Comparison of ENCODE assay signal across 24 cellular contexts in the genomic region with DNA sequence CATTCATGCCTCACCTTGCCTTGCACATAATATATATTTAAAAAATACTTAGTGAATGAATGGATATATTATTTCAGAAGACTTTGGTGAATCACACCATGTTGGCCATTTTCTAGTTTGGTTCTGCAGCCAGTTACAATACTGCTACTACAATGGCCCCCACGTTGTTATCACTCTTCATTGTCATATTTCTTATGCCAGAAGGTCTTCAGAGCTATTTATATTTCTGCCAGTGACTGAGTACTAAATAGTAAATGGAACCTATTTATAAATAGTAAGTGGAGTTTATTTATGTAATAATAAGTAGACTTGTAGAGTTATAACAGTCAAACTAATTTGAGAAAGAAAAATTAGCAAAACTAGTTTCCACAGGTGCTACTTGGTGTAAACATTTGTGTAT.
"Had no signal": no experiment of that assay in that cellular context is flagged by ENCODE, and none has a peak within 500 bp of the region (broad histone marks: within the 10 kb centered on the region; RNA-seq: fewer than 3 reads in every experiment).

No MANE protein-coding gene starts in this region.

- H2AFZ ChIP-seq: hepatocyte had no signal

- H3K4me1 Mint-ChIP-seq: memory B cell; naive B cell; neural crest cell; stimulated activated memory B cell treated with anti-CD40 and anti-IgM and Interleukin-4, amounts not matched to agents 10 μg/mL and 1 μg/mL and 100 μg/mL, for 72 hours had no signal

- H3K27me3 ChIP-seq: esophagus squamous epithelium, hepatocyte, neutrophil, pancreas, testis, tibial artery had no signal

- H3K36me3 Mint-ChIP-seq: memory B cell; naive B cell; natural killer cell treated with Interleukin-12 subunit alpha and Interleukin-12 subunit beta and Interleukin-15 and Interleukin-18, amount 100 ng/mL, for 72 hours; stimulated activated memory B cell treated with anti-CD40 and anti-IgM and Interleukin-4, amounts not matched to agents 10 μg/mL and 1 μg/mL and 100 μg/mL, for 72 hours; type B pancreatic cell had no signal

- H3K4me3 Mint-ChIP-seq: effector memory CD8-positive, alpha-beta T cell; memory B cell; naive B cell; natural killer cell treated with Interleukin-12 subunit alpha and Interleukin-12 subunit beta and Interleukin-15 and Interleukin-18, amount 100 ng/mL, for 72 hours; neural crest cell; stimulated activated memory B cell treated with anti-CD40 and anti-IgM and Interleukin-4, amounts not matched to agents 10 μg/mL and 1 μg/mL and 100 μg/mL, for 72 hours; type B pancreatic cell had no signal

- H3K9me3 Mint-ChIP-seq: effector memory CD8-positive, alpha-beta T cell; memory B cell; naive B cell; natural killer cell treated with Interleukin-12 subunit alpha and Interleukin-12 subunit beta and Interleukin-15 and Interleukin-18, amount 100 ng/mL, for 72 hours; neural crest cell; stimulated activated memory B cell treated with anti-CD40 and anti-IgM and Interleukin-4, amounts not matched to agents 10 μg/mL and 1 μg/mL and 100 μg/mL, for 72 hours; type B pancreatic cell had no signal

- DNase-seq: cerebellar nuclear complex; cortex of kidney; effector memory CD8-positive, alpha-beta T cell; erythroblast; esophagus squamous epithelium; foreskin melanocyte; left colon; mucosa of descending colon; naive B cell; pancreas; retina; stimulated activated CD4-positive, alpha-beta T cell treated with anti-CD3 and anti-CD28 coated beads, Interleukin-4, amount 100 ng/mL, for 4 hours; stimulated activated naive CD8-positive, alpha-beta T cell treated with anti-CD3 and anti-CD28 coated beads, Interleukin-15, Interleukin-2, amounts not matched to agents 100 U/mL and 50 U/mL, for 24 hours; substantia nigra; testis; tibial artery had no signal

- H3K27me3 Mint-ChIP-seq: effector memory CD8-positive, alpha-beta T cell; memory B cell; naive B cell; natural killer cell treated with Interleukin-12 subunit alpha and Interleukin-12 subunit beta and Interleukin-15 and Interleukin-18, amount 100 ng/mL, for 72 hours; stimulated activated memory B cell treated with anti-CD40 and anti-IgM and Interleukin-4, amounts not matched to agents 10 μg/mL and 1 μg/mL and 100 μg/mL, for 72 hours; type B pancreatic cell had no signal

- H3K4me2 ChIP-seq: hepatocyte had no signal

- H3K27ac Mint-ChIP-seq: effector memory CD8-positive, alpha-beta T cell; memory B cell; naive B cell; natural killer cell treated with Interleukin-12 subunit alpha and Interleukin-12 subunit beta and Interleukin-15 and Interleukin-18, amount 100 ng/mL, for 72 hours; stimulated activated memory B cell treated with anti-CD40 and anti-IgM and Interleukin-4, amounts not matched to agents 10 μg/mL and 1 μg/mL and 100 μg/mL, for 72 hours; type B pancreatic cell had no signal

- H3K79me2 ChIP-seq: hepatocyte had no signal

- H3K27ac ChIP-seq: esophagus squamous epithelium, hepatocyte, neutrophil, pancreas, testis, tibial artery had no signal

- H3K4me3 ChIP-seq: esophagus squamous epithelium, hepatocyte, lung, mucosa of descending colon, pancreas, testis, tibial artery had no signal

- H3K9me3 ChIP-seq: esophagus squamous epithelium, mucosa of descending colon, neutrophil, pancreas, testis, tibial artery had no signal

- H3K36me3 ChIP-seq: esophagus squamous epithelium, neutrophil, pancreas, tibial artery had no signal

- H3K4me1 ChIP-seq: esophagus squamous epithelium, pancreas, testis, tibial artery had no signal
